Comparison of ENCODE assay signal across 8 cellular contexts in the genomic region with DNA sequence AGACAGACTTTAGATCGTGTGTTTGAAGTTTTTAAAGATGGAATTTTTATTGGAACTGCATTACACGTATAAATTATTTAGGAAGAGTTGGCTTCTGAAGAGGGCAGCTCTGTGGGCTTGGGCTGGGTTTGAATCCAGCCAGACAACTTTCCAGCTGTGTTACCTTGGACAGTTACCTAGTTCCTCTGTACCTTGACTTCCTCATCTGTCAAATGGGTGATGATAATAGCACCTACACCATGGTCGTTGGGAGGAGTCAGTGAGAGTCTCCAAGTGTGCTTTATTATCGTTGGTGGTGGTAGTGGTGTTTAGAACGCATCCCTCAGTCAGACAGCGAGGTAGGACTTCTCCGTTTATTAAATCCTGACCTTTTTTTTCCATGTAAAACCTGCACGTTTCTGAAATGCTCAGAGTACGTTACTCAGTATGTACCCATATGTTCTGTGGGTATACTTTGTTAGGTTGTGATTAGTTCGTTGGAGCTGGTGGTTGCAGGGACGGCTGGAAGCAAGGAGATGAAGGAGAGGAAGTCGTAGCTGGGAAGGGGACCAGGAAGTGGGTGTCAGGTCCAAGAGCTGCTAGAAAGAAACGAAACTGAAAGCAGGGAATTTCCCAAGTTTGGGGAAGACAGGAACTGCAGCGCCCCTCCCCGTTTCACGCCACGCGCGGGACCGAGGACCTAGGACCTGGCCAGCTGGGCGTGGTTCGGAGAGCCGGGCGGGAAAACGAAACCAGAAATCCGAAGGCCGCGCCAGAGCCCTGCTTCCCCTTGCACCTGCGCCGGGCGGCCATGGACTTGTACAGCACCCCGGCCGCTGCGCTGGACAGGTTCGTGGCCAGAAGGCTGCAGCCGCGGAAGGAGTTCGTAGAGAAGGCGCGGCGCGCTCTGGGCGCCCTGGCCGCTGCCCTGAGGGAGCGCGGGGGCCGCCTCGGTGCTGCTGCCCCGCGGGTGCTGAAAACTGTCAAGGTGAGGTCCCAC. TPM values are rescaled to one million over a fixed set of nuclear protein-coding genes. Genes with fewer than 3 reads are reported as not detected.
A peak's percentile ranks its signal among the peaks of the same experiment; 100 is the strongest.
DNase-seq lines count a peak whose midpoint lies in the region; ATAC-seq and TF ChIP-seq lines count a peak whose summit lies in the region.

A gene with protein sequence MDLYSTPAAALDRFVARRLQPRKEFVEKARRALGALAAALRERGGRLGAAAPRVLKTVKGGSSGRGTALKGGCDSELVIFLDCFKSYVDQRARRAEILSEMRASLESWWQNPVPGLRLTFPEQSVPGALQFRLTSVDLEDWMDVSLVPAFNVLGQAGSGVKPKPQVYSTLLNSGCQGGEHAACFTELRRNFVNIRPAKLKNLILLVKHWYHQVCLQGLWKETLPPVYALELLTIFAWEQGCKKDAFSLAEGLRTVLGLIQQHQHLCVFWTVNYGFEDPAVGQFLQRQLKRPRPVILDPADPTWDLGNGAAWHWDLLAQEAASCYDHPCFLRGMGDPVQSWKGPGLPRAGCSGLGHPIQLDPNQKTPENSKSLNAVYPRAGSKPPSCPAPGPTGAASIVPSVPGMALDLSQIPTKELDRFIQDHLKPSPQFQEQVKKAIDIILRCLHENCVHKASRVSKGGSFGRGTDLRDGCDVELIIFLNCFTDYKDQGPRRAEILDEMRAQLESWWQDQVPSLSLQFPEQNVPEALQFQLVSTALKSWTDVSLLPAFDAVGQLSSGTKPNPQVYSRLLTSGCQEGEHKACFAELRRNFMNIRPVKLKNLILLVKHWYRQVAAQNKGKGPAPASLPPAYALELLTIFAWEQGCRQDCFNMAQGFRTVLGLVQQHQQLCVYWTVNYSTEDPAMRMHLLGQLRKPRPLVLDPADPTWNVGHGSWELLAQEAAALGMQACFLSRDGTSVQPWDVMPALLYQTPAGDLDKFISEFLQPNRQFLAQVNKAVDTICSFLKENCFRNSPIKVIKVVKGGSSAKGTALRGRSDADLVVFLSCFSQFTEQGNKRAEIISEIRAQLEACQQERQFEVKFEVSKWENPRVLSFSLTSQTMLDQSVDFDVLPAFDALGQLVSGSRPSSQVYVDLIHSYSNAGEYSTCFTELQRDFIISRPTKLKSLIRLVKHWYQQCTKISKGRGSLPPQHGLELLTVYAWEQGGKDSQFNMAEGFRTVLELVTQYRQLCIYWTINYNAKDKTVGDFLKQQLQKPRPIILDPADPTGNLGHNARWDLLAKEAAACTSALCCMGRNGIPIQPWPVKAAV (plus strand): TSS at position 734 of the 979 bp plus-strand sequence. CDS start 57 bp downstream, at position 791.

- peaks cover 0 to 18% (median 4%) of the 10 kb centered on the region in 4 donors for H3K4me1 ChIP-seq in Peyer's patch

- peak; percentile 40 for ATAC-seq in HG03066 (IDR thresholded peaks at IDR 0.05; ENCODE audit: low read depth, unreplicated experiment)
- peak; percentile 78 for ATAC-seq in stimulated activated naive CD8-positive, alpha-beta T cell treated with anti-CD3 and anti-CD28 coated beads, Interleukin-15, amount 100 ng/mL, for 72 hours

- H3K36me3 Mint-ChIP-seq in neural crest cell (ENCODE audit: low read depth) = no peaks in the 10 kb centered on the region

- H3K4me3 ChIP-seq in Peyer's patch (peak within 1 kb of the TSS; percentile 68 to 84 (median 78)), fibroblast of villous mesenchyme (ENCODE audit: low read depth, low read length) (peak within 1 kb of the TSS; percentile 81)

- H3K36me3 ChIP-seq in Peyer's patch = no peaks in the 10 kb centered on the region

- H3K9me3 Mint-ChIP-seq in neural crest cell = no peaks in the 10 kb centered on the region
- H3K9me3 Mint-ChIP-seq in stimulated activated naive CD8-positive, alpha-beta T cell treated with anti-CD3 and anti-CD28 coated beads, Interleukin-15, amount 100 ng/mL, for 72 hours = no peaks in the 10 kb centered on the region

- no peaks in the 10 kb centered on the region for H3K9me3 ChIP-seq in Peyer's patch

- peak in 1 of 6 experiments; percentile 8 for TF ChIP-seq CTCF in Peyer's patch (IDR thresholded peaks at IDR 0.05)
- TF ChIP-seq CTCF in fibroblast of villous mesenchyme (IDR thresholded peaks at IDR 0.05; ENCODE audit: insufficient read depth, low read depth, low read length) = no peak
- no peak for TF ChIP-seq CTCF in neural crest cell (conservative IDR thresholded peaks at IDR 0.05)

- peak within 1 kb of the TSS; percentile 76 to 89 (median 82) for H3K27ac ChIP-seq in Peyer's patch

- peaks cover 34% of the 10 kb centered on the region for H3K27me3 Mint-ChIP-seq in neural crest cell (ENCODE audit: low read depth)
- H3K27me3 Mint-ChIP-seq in stimulated activated naive CD8-positive, alpha-beta T cell treated with anti-CD3 and anti-CD28 coated beads, Interleukin-15, amount 100 ng/mL, for 72 hours = no peaks in the 10 kb centered on the region

- H3K27ac Mint-ChIP-seq in neural crest cell (ENCODE audit: unreplicated experiment) = no peak within 1 kb of the TSS
- H3K27ac Mint-ChIP-seq in stimulated activated naive CD8-positive, alpha-beta T cell treated with anti-CD3 and anti-CD28 coated beads, Interleukin-15, amount 100 ng/mL, for 72 hours = peak within 1 kb of the TSS; percentile 83 to 94

- TF ChIP-seq POLR2A in Peyer's patch (IDR thresholded peaks at IDR 0.05) = peak in 1 of 2 donors; percentile 20

- no peaks in the 10 kb centered on the region for H3K4me1 Mint-ChIP-seq in neural crest cell
- peaks cover 47% of the 10 kb centered on the region for H3K4me1 Mint-ChIP-seq in stimulated activated naive CD8-positive, alpha-beta T cell treated with anti-CD3 and anti-CD28 coated beads, Interleukin-15, amount 100 ng/mL, for 72 hours

- DNase-seq in GF-D8 (lab: John Stamatoyannopoulos, UW) (peak; percentile 27), Peyer's patch (peak; percentile 77 to 91 (median 88)), fibroblast of villous mesenchyme (ENCODE audit: low read depth) (peak; percentile 88), neural crest cell (ENCODE audit: low read depth, low spot score) (no peak), NCI-H1694 treated with DMSO at 0.1 percent for 48 hours (lab: John Stamatoyannopoulos, UW) (no peak)
- peak; percentile 60 for DNase-seq in activated effector memory CD4-positive, alpha-beta T cell treated with Interleukin-2 at 50 U/mL for 16 hours
- peak; percentile 28 to 68 for DNase-seq in stimulated activated naive CD8-positive, alpha-beta T cell treated with anti-CD3 and anti-CD28 coated beads, Interleukin-15, amount 100 ng/mL, for 72 hours

- H3K4me3 Mint-ChIP-seq in neural crest cell = peak within 1 kb of the TSS; percentile 48
- peak within 1 kb of the TSS; percentile 82 to 88 for H3K4me3 Mint-ChIP-seq in stimulated activated naive CD8-positive, alpha-beta T cell treated with anti-CD3 and anti-CD28 coated beads, Interleukin-15, amount 100 ng/mL, for 72 hours

- H3K27me3 ChIP-seq in Peyer's patch = no peaks in the 10 kb centered on the region

RNA-seq across cellular contexts. Expression of the gene that starts here (rescaled TPM):
- total RNA-seq in Peyer's patch (10 to 100 TPM in 3 of 4 donors, 1 to 10 TPM in 1; 7.1 to 53.6 (median 16.7) TPM), fibroblast of villous mesenchyme (10.3 and 12.5 TPM in 2 replicates), neural crest cell (0.48 and 0.54 TPM in 2 replicates)

Comparison
In these comparisons a context has a peak if more than half of its experiments do, and no peak if none do; other contexts are left out.
1. DNase-seq: peak in GF-D8 (single experiment), Peyer's patch (3 of 3), activated effector memory CD4-positive, alpha-beta T cell treated with Interleukin-2 at 50 U/mL for 16 hours (single experiment), fibroblast of villous mesenchyme (single experiment) and stimulated activated naive CD8-positive, alpha-beta T cell treated with anti-CD3 and anti-CD28 coated beads, Interleukin-15, amount 100 ng/mL, for 72 hours (2 of 2); none in neural crest cell (single experiment) and NCI-H1694 treated with DMSO at 0.1 percent for 48 hours (single experiment).